In the genomic region with DNA sequence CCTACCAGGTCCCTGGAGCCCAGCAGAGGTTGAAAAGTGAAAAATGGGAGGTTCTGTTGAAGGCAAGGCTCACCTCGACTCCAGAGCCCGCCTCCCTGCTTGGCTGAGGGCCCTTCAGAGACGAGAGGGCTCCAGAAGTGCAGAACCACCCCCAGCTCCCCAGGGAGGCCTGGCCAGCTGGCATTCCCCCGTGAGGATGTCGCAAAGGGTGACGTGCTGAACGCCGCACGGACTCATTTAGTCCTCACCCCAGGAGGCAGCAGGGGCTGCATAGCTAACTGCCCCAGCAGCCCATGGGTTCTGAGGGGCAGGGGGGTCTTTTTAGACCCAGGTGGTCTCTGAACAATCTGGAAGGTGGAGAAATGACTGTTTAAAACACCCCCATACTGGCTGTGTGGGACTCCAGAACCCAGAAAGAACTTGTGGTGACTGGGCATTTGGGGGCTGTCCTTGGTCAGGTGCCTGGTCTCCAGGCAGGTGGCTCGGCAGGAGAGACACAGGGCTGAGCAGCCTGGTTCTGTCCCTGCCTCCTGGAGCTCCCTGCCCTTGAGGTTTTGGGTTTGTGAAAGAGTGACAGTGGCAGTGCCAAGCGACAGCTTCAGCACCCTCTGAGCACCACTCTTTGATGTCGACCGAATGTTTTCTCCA, we compare ENCODE assay signal across 8 cellular contexts. TPM values are rescaled to one million over a fixed set of nuclear protein-coding genes. Genes with fewer than 3 reads are reported as not detected.
DNase-seq lines count a peak whose midpoint lies in the region; ATAC-seq and TF ChIP-seq lines count a peak whose summit lies in the region.

No MANE protein-coding gene starts in this region.

- no peaks in the 10 kb centered on the region for H3K9me3 ChIP-seq in OCI-LY1 (ENCODE audit: low read length)
- no peaks in the 10 kb centered on the region for H3K9me3 ChIP-seq in sigmoid colon
- no peaks in the 10 kb centered on the region for H3K9me3 ChIP-seq in GM23248 (ENCODE audit: low read depth)

- H3K27ac ChIP-seq in OCI-LY1 (ENCODE audit: low read depth, low read length, poor library complexity, severe bottlenecking) (peak overlapping the region; percentile 73), sigmoid colon (peak overlapping the region in 3 of 4 donors; percentile 19 to 70 (median 66)), GM23248 (no peak overlapping the region)

- no peaks in the 10 kb centered on the region for H3F3A ChIP-seq in OCI-LY1 (ENCODE audit: insufficient read depth, low read length)
- peaks cover 18% of the 10 kb centered on the region for H3F3A ChIP-seq in GM23248 (ENCODE audit: insufficient read depth)

- H2AFZ ChIP-seq in OCI-LY1 (ENCODE audit: low read length) = no peak overlapping the region
- no peak overlapping the region for H2AFZ ChIP-seq in GM23248

- TF ChIP-seq POLR2A in sigmoid colon (IDR thresholded peaks at IDR 0.05) = no peak

- in situ Hi-C loops in GM23248 (cut with MboI) = no loop called here

- ATAC-seq in GM18907 (IDR thresholded peaks at IDR 0.05; ENCODE audit: unreplicated experiment) (peak; percentile 75), HG02885 (IDR thresholded peaks at IDR 0.05; ENCODE audit: poor library complexity, unreplicated experiment) (peak; percentile 64), HG03159 (IDR thresholded peaks at IDR 0.05; ENCODE audit: unreplicated experiment) (no peak)

- no peak for TF ChIP-seq CTCF in OCI-LY1 (IDR thresholded peaks at IDR 0.05; ENCODE audit: low read length)
- TF ChIP-seq CTCF in sigmoid colon (IDR thresholded peaks at IDR 0.05) = no peak

- intact Hi-C loops in sigmoid colon (cut with DNase I) = no loop called here

- H4K20me1 ChIP-seq in OCI-LY1 (ENCODE audit: insufficient read depth, low read length) (no peaks in the 10 kb centered on the region), GM23248 (ENCODE audit: insufficient read depth) (no peaks in the 10 kb centered on the region)

- peaks cover 62% of the 10 kb centered on the region for H3K4me1 ChIP-seq in OCI-LY1 (ENCODE audit: insufficient read depth, low read length, severe bottlenecking)
- H3K4me1 ChIP-seq in sigmoid colon = peaks cover 0 to 57% (median 50%) of the 10 kb centered on the region in 4 donors
- H3K4me1 ChIP-seq in GM23248 (ENCODE audit: insufficient read depth) = no peaks in the 10 kb centered on the region

- no peak overlapping the region for H3K4me2 ChIP-seq in OCI-LY1 (ENCODE audit: low read length)
- no peak overlapping the region for H3K4me2 ChIP-seq in GM23248 (ENCODE audit: unreplicated experiment)

- H3K27me3 ChIP-seq in OCI-LY1 (ENCODE audit: insufficient read depth, low read length) (no peaks in the 10 kb centered on the region), sigmoid colon (no peaks in the 10 kb centered on the region), GM23248 (replicated peaks; ENCODE audit: insufficient read depth) (no peaks in the 10 kb centered on the region)

- CTCF ChIA-PET in HEK293T (lab: Yijun Ruan, JAX) = no interaction called here

- 74 to 76% methylated on average over 13 of the region's 13 CpGs for WGBS in sigmoid colon, 2 donors
- 71 to 73% methylated on average over 13 of the region's 13 CpGs for WGBS in GM23248 (ENCODE audit: low coverage in 1 of 2, low lambda C conversion rate in 2 of 2, missing lambda C conversion rate in 2 of 2), 2 experiments

- no peak overlapping the region for H3K4me3 ChIP-seq in OCI-LY1 (ENCODE audit: low read depth, low read length, poor library complexity, severe bottlenecking)
- H3K4me3 ChIP-seq in sigmoid colon = no peak overlapping the region
- no peak overlapping the region for H3K4me3 ChIP-seq in GM23248

- peaks cover 51% of the 10 kb centered on the region for H3K36me3 ChIP-seq in OCI-LY1 (ENCODE audit: insufficient read depth, low read length)
- H3K36me3 ChIP-seq in sigmoid colon = peaks cover 0 to 35% (median 19%) of the 10 kb centered on the region in 4 donors
- H3K36me3 ChIP-seq in GM23248 (ENCODE audit: low read depth) = peaks cover 21% of the 10 kb centered on the region

- H3K9me2 ChIP-seq in OCI-LY1 (ENCODE audit: low read depth, low read length) (no peaks in the 10 kb centered on the region), GM23248 (ENCODE audit: insufficient read depth) (no peaks in the 10 kb centered on the region)

- DNase-seq in sigmoid colon (no peak), C1 segment of cervical spinal cord (lab: John Stamatoyannopoulos, UW) (no peak), GM23248 (no peak), HEK293T (ENCODE audit: extremely low spot score) (no peak)

- POLR2A ChIA-PET in HEK293T (lab: Yijun Ruan, JAX) = interaction anchor here (1.0 kb wide), 1 partner anchor 60 kb away, joined by 3 read pairs; no protein-coding TSS in a partner anchor

- TF ChIP-seq EP300 in sigmoid colon (IDR thresholded peaks at IDR 0.05) = no peak

- H3K9ac ChIP-seq in OCI-LY1 (ENCODE audit: low read length) = no peak overlapping the region
- no peak overlapping the region for H3K9ac ChIP-seq in GM23248

- no peaks in the 10 kb centered on the region for H3K79me2 ChIP-seq in OCI-LY1 (ENCODE audit: insufficient read depth, low read length)
- no peaks in the 10 kb centered on the region for H3K79me2 ChIP-seq in GM23248 (ENCODE audit: insufficient read depth)

TF ChIP-seq in HEK293T, 16 proteins besides CTCF, POLR2A, EP300 and RAD21:
- TF ChIP-seq FOXM1 (IDR thresholded peaks at IDR 0.05; ENCODE audit: borderline replicate concordance) (no peak), LEF1 (IDR thresholded peaks at IDR 0.05; ENCODE audit: borderline replicate concordance) (no peak), PKNOX1 (IDR thresholded peaks at IDR 0.05) (no peak), CTBP1 (IDR thresholded peaks at IDR 0.05; ENCODE audit: borderline replicate concordance) (no peak), ELF4 (IDR thresholded peaks at IDR 0.05) (no peak), NFRKB (IDR thresholded peaks at IDR 0.05) (no peak), L3MBTL2 (conservative IDR thresholded peaks at IDR 0.05) (no peak), ARNT (IDR thresholded peaks at IDR 0.05) (no peak), HDGF (IDR thresholded peaks at IDR 0.05; ENCODE audit: borderline replicate concordance) (no peak), FOXK2 (IDR thresholded peaks at IDR 0.05) (no peak)

RNA-seq across cellular contexts. Expression of gene ANAPC7, which starts 32.0 kb away (rescaled TPM):
- total RNA-seq in sigmoid colon = 10 to 100 TPM; 29.9 to 65.6 (median 53.0) TPM
- 10 to 100 TPM in 2 of 3 donors, 1 to 10 TPM in 1; 9.6 to 31.8 (median 17.6) TPM for polyA plus RNA-seq in sigmoid colon
- 46.5 and 50.2 TPM in 2 replicates for total RNA-seq in GM23248 (2014; rRNA removed; shearing (Covaris generic))
- polyA plus RNA-seq in GM23248 (2016; fragmentation: Nextera tagmentation; extraction: Ambion mirVana) = 35.5 and 38.7 TPM in 2 replicates
